27 cellular contexts compared by ENCODE assay signal in the genomic region with DNA sequence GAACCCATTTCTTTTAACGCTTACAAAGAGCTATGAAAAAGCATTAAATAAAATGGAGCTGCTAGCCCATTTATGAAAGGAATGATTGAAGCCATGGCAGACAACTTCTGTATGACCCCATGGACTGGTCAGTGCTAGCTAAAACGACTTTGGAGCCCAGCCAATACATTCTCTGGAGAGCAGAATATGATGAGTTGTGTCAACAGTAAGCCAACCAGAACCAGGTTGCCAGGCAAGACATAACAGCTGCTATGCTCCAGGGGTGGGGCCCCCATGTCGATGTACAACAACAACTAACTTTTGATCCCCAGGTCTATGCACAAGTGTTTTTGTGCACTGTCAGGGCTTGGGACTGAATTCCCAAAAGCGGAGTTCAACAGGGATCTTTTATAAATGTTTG.
A peak's percentile ranks its signal among the peaks of the same experiment; 100 is the strongest.
DNase-seq lines count a peak whose midpoint lies in the region; ATAC-seq and TF ChIP-seq lines count a peak whose summit lies in the region.
"Had no signal": no experiment of that assay in that cellular context is flagged by ENCODE, and none has a peak within 500 bp of the region (broad histone marks: within the 10 kb centered on the region; RNA-seq: fewer than 3 reads in every experiment).

No MANE protein-coding gene starts in this region.

- H3K4me1 ChIP-seq in body of pancreas, result no peaks in the 10 kb centered on the region
- H3K4me1 ChIP-seq: Peyer's patch, transverse colon had no signal

- no peaks in the 10 kb centered on the region for H3K36me3 ChIP-seq in body of pancreas (replicated peaks in 1 of 2; ENCODE audit: insufficient read depth in 1 of 2, low read depth in 2 of 2)
- H3K36me3 ChIP-seq: Peyer's patch, transverse colon had no signal

- TF ChIP-seq POLR2A in body of pancreas (IDR thresholded peaks at IDR 0.05), result no peak

- in situ Hi-C loops in KBM-7 (cut with MboI; ENCODE audit: low pct_unique_long_range_greater_than_20kb, low sequenced_read_pairs), result no loop called here

- DNase-seq in activated CD4-positive, alpha-beta T cell treated with anti-CD3 and anti-CD28 coated beads, Interleukin-2, amount 10 ng/mL, durations not matched to agents 24 days and 14 days, result peak; percentile 26
- no peak for DNase-seq in activated CD4-positive, alpha-beta T cell treated with anti-CD3 and anti-CD28 coated beads, Interleukin-2, amount 50 U/mL, for 48 hours
- peak; percentile 94 for DNase-seq in NCI-H510A (lab: John Stamatoyannopoulos, UW)
- peak in 3 of 4 donors; percentile 27 to 44 (median 29) for DNase-seq in body of pancreas
- no peak for DNase-seq in KBM-7
- DNase-seq in stimulated activated CD4-positive, alpha-beta T cell treated with anti-CD3 and anti-CD28 coated beads, Interleukin-1b, Interleukin-23, amount 100 ng/mL, for 48 hours, result no peak
- DNase-seq: activated CD4-positive, CD25-positive, alpha-beta regulatory T cell treated with anti-CD3 and anti-CD28 coated beads, Interleukin-2, amount 50 U/mL, for 72 hours; activated CD8-positive, alpha-beta T cell treated with anti-CD3 and anti-CD28 coated beads for 36 hours; activated naive CD4-positive, alpha-beta T cell treated with anti-CD3 and anti-CD28 coated beads, Interleukin-2, amount 50 U/mL, for 16 hours; amniotic stem cell; C1 segment of cervical spinal cord; Calu3; glutamatergic neuron; Karpas-422; MV-4-11; natural killer cell; NCI-H2081; NCI-H524; occipital lobe; Peyer's patch; stimulated activated CD4-positive, alpha-beta T cell treated with anti-CD3 and anti-CD28 coated beads, Interleukin-2, amount 100 ng/mL, for 24 hours; transverse colon had no signal

- H3K27me3 Mint-ChIP-seq in activated CD4-positive, alpha-beta T cell treated with anti-CD3 and anti-CD28 coated beads, Interleukin-2, amount 10 ng/mL, durations not matched to agents 24 days and 14 days, result peaks cover 2% of the 10 kb centered on the region
- H3K27me3 Mint-ChIP-seq: activated CD8-positive, alpha-beta T cell treated with anti-CD3 and anti-CD28 coated beads for 36 hours had no signal

- H3K27ac Mint-ChIP-seq in activated CD4-positive, alpha-beta T cell treated with anti-CD3 and anti-CD28 coated beads, Interleukin-2, amount 10 ng/mL, durations not matched to agents 24 days and 14 days, result no peak overlapping the region
- H3K27ac Mint-ChIP-seq: activated CD8-positive, alpha-beta T cell treated with anti-CD3 and anti-CD28 coated beads for 36 hours; activated T-helper 17 cell treated with anti-CD3 and anti-CD28 coated beads, Interleukin-2, amount 50 U/mL, for 72 hours; mesothelial cell of epicardium; natural killer cell; T-helper 1 cell treated with Interleukin-12 subunit alpha and Interleukin-12 subunit beta and Interleukin-4 antibody, amounts not matched to agents 30 μg/mL and 1 μg/mL, for 36 hours had no signal

- intact Hi-C loops in activated CD4-positive, alpha-beta T cell treated with anti-CD3 and anti-CD28 coated beads, Interleukin-2, amount 10 ng/mL, durations not matched to agents 24 days and 14 days (cut with micrococcal nuclease), result no loop called here
- intact Hi-C loops in body of pancreas (cut with DNase I), result no loop called here

- no peaks in the 10 kb centered on the region for H3K9me3 ChIP-seq in body of pancreas
- H3K9me3 ChIP-seq: Peyer's patch, transverse colon had no signal

- no peaks in the 10 kb centered on the region for H3K9me3 Mint-ChIP-seq in activated CD4-positive, alpha-beta T cell treated with anti-CD3 and anti-CD28 coated beads, Interleukin-2, amount 10 ng/mL, durations not matched to agents 24 days and 14 days
- H3K9me3 Mint-ChIP-seq: activated CD8-positive, alpha-beta T cell treated with anti-CD3 and anti-CD28 coated beads for 36 hours; natural killer cell; T-helper 1 cell treated with Interleukin-12 subunit alpha and Interleukin-12 subunit beta and Interleukin-4 antibody, amounts not matched to agents 30 μg/mL and 1 μg/mL, for 36 hours had no signal

- no peak overlapping the region for H3K4me3 ChIP-seq in body of pancreas
- H3K4me3 ChIP-seq: Peyer's patch, smooth muscle cell, transverse colon had no signal

- no peaks in the 10 kb centered on the region for H3K36me3 Mint-ChIP-seq in activated CD4-positive, alpha-beta T cell treated with anti-CD3 and anti-CD28 coated beads, Interleukin-2, amount 10 ng/mL, durations not matched to agents 24 days and 14 days (ENCODE audit: low read depth)
- H3K36me3 Mint-ChIP-seq: natural killer cell had no signal

- no peak overlapping the region for H3K27ac ChIP-seq in body of pancreas
- H3K27ac ChIP-seq: Peyer's patch, transverse colon had no signal

- H3K4me3 Mint-ChIP-seq in activated CD4-positive, alpha-beta T cell treated with anti-CD3 and anti-CD28 coated beads, Interleukin-2, amount 10 ng/mL, durations not matched to agents 24 days and 14 days, result no peak overlapping the region
- H3K4me3 Mint-ChIP-seq: activated CD8-positive, alpha-beta T cell treated with anti-CD3 and anti-CD28 coated beads for 36 hours; activated T-helper 17 cell treated with anti-CD3 and anti-CD28 coated beads, Interleukin-2, amount 50 U/mL, for 72 hours; mesothelial cell of epicardium; natural killer cell; T-helper 1 cell treated with Interleukin-12 subunit alpha and Interleukin-12 subunit beta and Interleukin-4 antibody, amounts not matched to agents 30 μg/mL and 1 μg/mL, for 36 hours had no signal

- no peaks in the 10 kb centered on the region for H3K27me3 ChIP-seq in body of pancreas
- H3K27me3 ChIP-seq: Peyer's patch, transverse colon had no signal

- H3K4me1 Mint-ChIP-seq in activated CD4-positive, alpha-beta T cell treated with anti-CD3 and anti-CD28 coated beads, Interleukin-2, amount 10 ng/mL, durations not matched to agents 24 days and 14 days, result no peaks in the 10 kb centered on the region
- H3K4me1 Mint-ChIP-seq: activated T-helper 17 cell treated with anti-CD3 and anti-CD28 coated beads, Interleukin-2, amount 50 U/mL, for 72 hours; mesothelial cell of epicardium; natural killer cell had no signal

- no peak for TF ChIP-seq CTCF in body of pancreas (IDR thresholded peaks at IDR 0.05)

- ATAC-seq in body of pancreas (no peak), HG03175 (IDR thresholded peaks at IDR 0.05; ENCODE audit: unreplicated experiment) (no peak)
- ATAC-seq: activated CD8-positive, alpha-beta T cell treated with anti-CD3 and anti-CD28 coated beads for 36 hours; activated T-helper 17 cell treated with anti-CD3 and anti-CD28 coated beads, Interleukin-2, amount 50 U/mL, for 72 hours; natural killer cell had no signal

- 66 to 70% methylated on average over 4 of the region's 4 CpGs for WGBS in body of pancreas, 2 donors

Comparison
In these comparisons a context has a peak if more than half of its experiments do, and no peak if none do; other contexts are left out.
1. DNase-seq: peak in activated CD4-positive, alpha-beta T cell treated with anti-CD3 and anti-CD28 coated beads, Interleukin-2, amount 10 ng/mL, durations not matched to agents 24 days and 14 days (single experiment), NCI-H510A (single experiment) and body of pancreas (3 of 4); none in activated CD4-positive, alpha-beta T cell treated with anti-CD3 and anti-CD28 coated beads, Interleukin-2, amount 50 U/mL, for 48 hours (0 of 2), KBM-7 (single experiment) and stimulated activated CD4-positive, alpha-beta T cell treated with anti-CD3 and anti-CD28 coated beads, Interleukin-1b, Interleukin-23, amount 100 ng/mL, for 48 hours (single experiment).